16 cellular contexts compared by ENCODE assay signal in genomic region chr7:91892821-91893340, GRCh38. TPM values are rescaled to one million over a fixed set of nuclear protein-coding genes. Genes with fewer than 3 reads are reported as not detected.
A peak's percentile ranks its signal among the peaks of the same experiment; 100 is the strongest.
DNase-seq lines count a peak whose midpoint lies in the region; ATAC-seq, FAIRE-seq and TF ChIP-seq lines count a peak whose summit lies in the region.
"Had no signal": no experiment of that assay in that cellular context is flagged by ENCODE, and none has a peak within 500 bp of the region (broad histone marks: within the 10 kb centered on the region; RNA-seq: fewer than 3 reads in every experiment).

No MANE protein-coding gene starts in this region.

- H3K4me2 ChIP-seq in K562 (ENCODE audit: insufficient read depth, low read length) = no peak overlapping the region
- H3K4me2 ChIP-seq in mesendoderm (ENCODE audit: low read length) = no peak overlapping the region

- peak; percentile 52 for FAIRE-seq in K562 (lab: Jason Lieb, UNC)
- no peak for FAIRE-seq in H54 (lab: Jason Lieb, UNC)
- FAIRE-seq: GM19239 had no signal

- no TSS peak for BruUV-seq in K562 (replicated peaks; lab: Mats Ljungman, UMichigan)

- no peaks in the 10 kb centered on the region for H3K9me1 ChIP-seq in K562 (ENCODE audit: control insufficient read depth, insufficient read depth, low read length)

- intact Hi-C loops in K562 (cut with micrococcal nuclease) = no loop called here

- in situ Hi-C loops in K562 (cut with MboI) = no loop called here

- H3K36me3 ChIP-seq in K562 (ENCODE audit: control insufficient read depth, insufficient read depth, low read length) (no peaks in the 10 kb centered on the region), mesendoderm (ENCODE audit: control insufficient read depth, insufficient read depth, low read length) (no peaks in the 10 kb centered on the region)

- no peak overlapping the region for H3K4ac ChIP-seq in mesendoderm (ENCODE audit: low read depth, low read length)

- no peaks in the 10 kb centered on the region for H4K20me1 ChIP-seq in K562 (replicated peaks; ENCODE audit: control insufficient read depth, insufficient read depth, low read length)

- TF ChIP-seq EP300 in K562 (IDR thresholded peaks at IDR 0.05; ENCODE audit: low read length) = no peak

- H3K79me2 ChIP-seq in K562 (ENCODE audit: control insufficient read depth, insufficient read depth, low read length) (no peaks in the 10 kb centered on the region), mesendoderm (ENCODE audit: control insufficient read depth, insufficient read depth, low read length) (no peaks in the 10 kb centered on the region)

- H2AFZ ChIP-seq in K562 (ENCODE audit: low read depth, low read length) = peak overlapping the region; percentile 47

- H2BK15ac ChIP-seq in mesendoderm (replicated peaks; ENCODE audit: low read depth) = no peak overlapping the region

- TF ChIP-seq POLR2A in K562 (conservative IDR thresholded peaks at IDR 0.05) (no peak), H54 (IDR thresholded peaks at IDR 0.05; ENCODE audit: low read depth, low read length) (no peak)

- peak; percentile 59 for DNase-seq in Daoy (ENCODE audit: low read depth)
- DNase-seq in NCI-H146 (lab: John Stamatoyannopoulos, UW) = peak; percentile 62
- DNase-seq in K562 (ENCODE audit: extremely low read depth in 1 of 4, low spot score in 3 of 4) = peak in 2 of 4 experiments; percentile 43 to 59
- peak; percentile 44 for DNase-seq in mesendoderm
- no peak for DNase-seq in MV-4-11 (lab: John Stamatoyannopoulos, UW)
- DNase-seq in H54 (ENCODE audit: insufficient read length, low spot score) = no peak
- no peak for DNase-seq in NCI-H510A treated with DMSO at 0.1 percent for 48 hours (lab: John Stamatoyannopoulos, UW)
- DNase-seq: activated CD4-positive, alpha-beta T cell treated with anti-CD3 and anti-CD28 coated beads for 4 hours; activated naive CD4-positive, alpha-beta T cell treated with anti-CD3 and anti-CD28 coated beads, Interleukin-2, amount 10 ng/mL, durations not matched to agents 7 days and 5 days; CD4-positive, CD25-positive, alpha-beta regulatory T cell; effector memory CD8-positive, alpha-beta T cell; NCI-H1930; SIG-M5 had no signal

- H3K56ac ChIP-seq in mesendoderm (ENCODE audit: low read length) = no peak overlapping the region

- no peak overlapping the region for H3K18ac ChIP-seq in mesendoderm (ENCODE audit: low read length)

- H4K8ac ChIP-seq in mesendoderm (ENCODE audit: low read depth, low read length) = no peak overlapping the region

- POLR2A ChIA-PET in K562 (lab: Yijun Ruan, JAX) = interaction anchor here (0.7 to 1.5 kb wide), 5 partner anchors 14 to 1359 kb away, joined by 3 to 5 read pairs (median 4); partner anchors contain the start of genes AKAP9, ANKIB1 and KRIT1

- H3K9ac ChIP-seq in K562 (ENCODE audit: insufficient read depth in 1 of 2, low read depth in 2 of 2, low read length in 2 of 2) = no peak overlapping the region
- H3K9ac ChIP-seq in mesendoderm (ENCODE audit: low read length) = no peak overlapping the region

- no peak for TF ChIP-seq CTCF in K562 (IDR thresholded peaks at IDR 0.05 in 2 of 3, conservative IDR thresholded peaks at IDR 0.05 in 1 of 3; ENCODE audit: insufficient read depth in 2 of 3, low read depth in 1 of 3, low read length in 3 of 3)

- no peak overlapping the region for H2BK5ac ChIP-seq in mesendoderm (ENCODE audit: low read length)

- no peaks in the 10 kb centered on the region for H3K9me3 ChIP-seq in K562 (replicated peaks; ENCODE audit: control insufficient read depth, insufficient read depth, low read depth, low read length)

- CTCF ChIA-PET in K562 (lab: Yijun Ruan, JAX; ENCODE audit: low intra/inter-chr PET ratio) = no interaction called here

- H3K79me1 ChIP-seq in mesendoderm (ENCODE audit: low read length) = no peaks in the 10 kb centered on the region

- H4K5ac ChIP-seq in mesendoderm (ENCODE audit: low read length) = no peak overlapping the region

- ATAC-seq in K562 (peak; percentile 70), HG03571 (IDR thresholded peaks at IDR 0.05; ENCODE audit: unreplicated experiment) (no peak)
- ATAC-seq: effector memory CD8-positive, alpha-beta T cell; natural killer cell treated with Interleukin-12 subunit alpha and Interleukin-12 subunit beta and Interleukin-15 and Interleukin-18, amount 100 ng/mL, for 72 hours had no signal

- no peak overlapping the region for H3K4me3 ChIP-seq in K562
- no peak overlapping the region for H3K4me3 ChIP-seq in mesendoderm (ENCODE audit: low read length)

- TF ChIP-seq RAD21 in K562 (CRISPR knock-in tag; conservative IDR thresholded peaks at IDR 0.05 in 1 of 2, IDR thresholded peaks at IDR 0.05 in 1 of 2) = no peak

- H2AK5ac ChIP-seq in mesendoderm (ENCODE audit: low read length) = no peak overlapping the region

- no peak overlapping the region for H2BK120ac ChIP-seq in mesendoderm (ENCODE audit: low read depth, low read length)

- WGBS in K562 (ENCODE audit: insufficient coverage, low coverage, missing lambda C conversion rate) = 8% methylated on average over 2 of the region's 2 CpGs
- WGBS in mesendoderm (ENCODE audit: extremely low coverage, insufficient coverage, low lambda C conversion rate) = no CpG with 5 or more reads among the region's 2 CpGs

- H3K23ac ChIP-seq in mesendoderm (ENCODE audit: low read length) = no peak overlapping the region

- H3K27ac ChIP-seq in K562 (ENCODE audit: extremely low read depth, low read depth, low read length) (peak overlapping the region; percentile 5; the same call in 2 of the 3 replicates), mesendoderm (ENCODE audit: low read depth, low read length) (no peak overlapping the region)

- H3K27me3 ChIP-seq in K562 (ENCODE audit: control insufficient read depth in 2 of 2, insufficient read depth in 2 of 2, low read length in 2 of 2) (no peaks in the 10 kb centered on the region), mesendoderm (ENCODE audit: insufficient read depth, low read length, poor library complexity) (no peaks in the 10 kb centered on the region)

- peaks cover 0 to 24% of the 10 kb centered on the region in 2 experiments; a peak in 3 of 5 replicates for H3K4me1 ChIP-seq in K562 (replicated peaks in 1 of 2; ENCODE audit: control insufficient read depth in 2 of 2, insufficient read depth in 2 of 2, low read length in 2 of 2)
- H3K4me1 ChIP-seq in mesendoderm (ENCODE audit: control insufficient read depth, low read depth, low read length) = no peaks in the 10 kb centered on the region

TF ChIP-seq in K562, 482 proteins besides CTCF, POLR2A, EP300 and RAD21 (continues in another document):
- TF ChIP-seq ZBTB2 (IDR thresholded peaks at IDR 0.05) = no peak

RNA-seq across cellular contexts. Expression of gene MTERF1, which starts 12.4 kb away (rescaled TPM):
- 6.7 and 12.2 TPM in 2 replicates for total RNA-seq in Daoy (2014; rRNA removed; shearing (Covaris generic))
- 18.9 and 61.8 TPM in 2 replicates for total RNA-seq in K562 (2011; cell fraction: chromatin; rRNA removed; ENCODE audit: low replicate concordance)
- total RNA-seq in K562 (2011; cell fraction: nucleolus; rRNA removed) = 7.5 and 11.4 TPM in 2 replicates
- 31.2 and 51.5 TPM in 2 replicates for total RNA-seq in K562 (2011; cell fraction: nucleoplasm; rRNA removed)
- total RNA-seq in K562 (2014; rRNA removed) (14.0 and 15.7 TPM in 2 replicates), K562 (2014; rRNA removed; fragmentation: Illumina TruSeq; extraction: Trizol) (29.1 and 31.3 TPM in 2 replicates), K562 (2015; rRNA removed; fragmentation: Illumina TruSeq; extraction: Trizol) (25.0 and 27.6 TPM in 2 replicates), K562 (2021) (19.0 and 19.3 TPM in 2 replicates)
- polyA plus RNA-seq in K562 (2011; rRNA removed) (17.3 and 35.9 TPM in 2 replicates), K562 (2014; fragmentation: Illumina TruSeq; extraction: Trizol) (23.0 and 30.3 TPM in 2 replicates), K562 (2014; fragmentation: Nextera tagmentation; extraction: Ambion mirVana) (10 to 100 TPM; 45.8 to 49.2 TPM), K562 (2014; rRNA removed) (22.4 and 23.0 TPM in 2 replicates)
- polyA plus RNA-seq in K562 (2011; cell fraction: cytosol; rRNA removed) = 2.0 and 6.7 TPM in 2 replicates
- 10.4 and 11.5 TPM in 2 replicates for polyA plus RNA-seq in K562 (2011; cell fraction: nucleus; rRNA removed)
- polyA plus RNA-seq in K562 (2012) = 13.5 and 16.1 TPM in 2 replicates
- polyA minus RNA-seq in K562 (2011; rRNA and poly(A)+ RNA removed) = 33.4 and 42.8 TPM in 2 replicates
- 1.7 and 7.3 TPM in 2 replicates for polyA minus RNA-seq in K562 (2011; cell fraction: cytosol; rRNA and poly(A)+ RNA removed)
- 20.6 and 28.9 TPM in 2 replicates for polyA minus RNA-seq in K562 (2011; cell fraction: nucleus; rRNA and poly(A)+ RNA removed)
- polyA plus RNA-seq in mesendoderm (2013, experiment 1 of 2) = 12.0 TPM
- 12.5 TPM for polyA plus RNA-seq in mesendoderm (2013, experiment 2 of 2)

RNA-seq across cellular contexts. Expression of gene AKAP9, which starts 47.8 kb away (rescaled TPM):
- total RNA-seq in Daoy (2014; rRNA removed; shearing (Covaris generic)) = 24.5 and 34.2 TPM in 2 replicates
- 39.3 and 248 TPM in 2 replicates for total RNA-seq in K562 (2011; cell fraction: chromatin; rRNA removed; ENCODE audit: low replicate concordance)
- total RNA-seq in K562 (2011; cell fraction: nucleolus; rRNA removed) = 24.2 and 41.6 TPM in 2 replicates
- 70.0 and 117 TPM in 2 replicates for total RNA-seq in K562 (2011; cell fraction: nucleoplasm; rRNA removed)
- 37.6 and 47.1 TPM in 2 replicates for total RNA-seq in K562 (2014; rRNA removed)
- total RNA-seq in K562 (2014; rRNA removed; fragmentation: Illumina TruSeq; extraction: Trizol) = 77.8 and 86.2 TPM in 2 replicates
- total RNA-seq in K562 (2015; rRNA removed; fragmentation: Illumina TruSeq; extraction: Trizol) = 73.8 and 80.9 TPM in 2 replicates
- 35.0 and 40.1 TPM in 2 replicates for total RNA-seq in K562 (2021)
- 33.9 and 46.3 TPM in 2 replicates for polyA plus RNA-seq in K562 (2011; rRNA removed)
- 5.1 and 10.2 TPM in 2 replicates for polyA plus RNA-seq in K562 (2011; cell fraction: cytosol; rRNA removed)
- 40.4 and 47.0 TPM in 2 replicates for polyA plus RNA-seq in K562 (2011; cell fraction: nucleus; rRNA removed)
- polyA plus RNA-seq in K562 (2012) = 22.3 and 29.2 TPM in 2 replicates
- 31.6 and 36.1 TPM in 2 replicates for polyA plus RNA-seq in K562 (2014; fragmentation: Illumina TruSeq; extraction: Trizol)
- 10 to 100 TPM; 25.5 to 49.4 TPM for polyA plus RNA-seq in K562 (2014; fragmentation: Nextera tagmentation; extraction: Ambion mirVana)
- polyA plus RNA-seq in K562 (2014; rRNA removed) = 28.2 TPM in 2 replicates
- 92.9 and 93.0 TPM in 2 replicates for polyA minus RNA-seq in K562 (2011; rRNA and poly(A)+ RNA removed)
- polyA minus RNA-seq in K562 (2011; cell fraction: cytosol; rRNA and poly(A)+ RNA removed) = 25.8 and 26.6 TPM in 2 replicates
- 71.4 and 126 TPM in 2 replicates for polyA minus RNA-seq in K562 (2011; cell fraction: nucleus; rRNA and poly(A)+ RNA removed)
- polyA plus RNA-seq in mesendoderm (2013, experiment 1 of 2) = 9.3 TPM
- polyA plus RNA-seq in mesendoderm (2013, experiment 2 of 2) = 9.0 TPM

Comparison
In these comparisons a context has a peak if more than half of its experiments do, and no peak if none do; other contexts are left out.
1. DNase-seq: peak in Daoy (single experiment), NCI-H146 (single experiment) and mesendoderm (single experiment); none in MV-4-11 (single experiment), H54 (single experiment) and NCI-H510A treated with DMSO at 0.1 percent for 48 hours (single experiment).